18 cellular contexts compared by ENCODE assay signal in genomic region chr12:23099104-23099503, GRCh38.
"Had no signal": no experiment of that assay in that cellular context is flagged by ENCODE, and none has a peak within 500 bp of the region (broad histone marks: within the 10 kb centered on the region; RNA-seq: fewer than 3 reads in every experiment).

No MANE protein-coding gene starts in this region.

- H3K9me3 Mint-ChIP-seq: activated naive CD8-positive, alpha-beta T cell treated with anti-CD3 and anti-CD28 coated beads for 36 hours; activated T-helper 1 cell treated with anti-CD3 and anti-CD28 coated beads, Interleukin-12 subunit alpha, Interleukin-12 subunit beta, Interleukin-2, Interleukin-4 antibody, amounts not matched to agents 30 ng/mL and 10 ng/mL and 1 ng/mL, durations not matched to agents 14 hours and 24 hours and 36 hours; central memory CD8-positive, alpha-beta T cell had no signal

- H3K9me3 ChIP-seq: mucosa of descending colon, tibial nerve, uterus had no signal

- H3K4me3 Mint-ChIP-seq: activated naive CD8-positive, alpha-beta T cell treated with anti-CD3 and anti-CD28 coated beads for 36 hours; activated T-helper 1 cell treated with anti-CD3 and anti-CD28 coated beads, Interleukin-12 subunit alpha, Interleukin-12 subunit beta, Interleukin-2, Interleukin-4 antibody, amounts not matched to agents 30 ng/mL and 10 ng/mL and 1 ng/mL, durations not matched to agents 14 hours and 24 hours and 36 hours; central memory CD8-positive, alpha-beta T cell; naive thymus-derived CD4-positive, alpha-beta T cell had no signal

- H3K27ac Mint-ChIP-seq: activated naive CD8-positive, alpha-beta T cell treated with anti-CD3 and anti-CD28 coated beads for 36 hours; activated T-helper 1 cell treated with anti-CD3 and anti-CD28 coated beads, Interleukin-12 subunit alpha, Interleukin-12 subunit beta, Interleukin-2, Interleukin-4 antibody, amounts not matched to agents 30 ng/mL and 10 ng/mL and 1 ng/mL, durations not matched to agents 14 hours and 24 hours and 36 hours; naive thymus-derived CD4-positive, alpha-beta T cell had no signal

- H3K36me3 ChIP-seq: brain microvascular endothelial cell, tibial nerve, uterus had no signal

- H3K27me3 Mint-ChIP-seq: activated naive CD8-positive, alpha-beta T cell treated with anti-CD3 and anti-CD28 coated beads for 36 hours; central memory CD8-positive, alpha-beta T cell had no signal

- H3K4me1 Mint-ChIP-seq: activated naive CD8-positive, alpha-beta T cell treated with anti-CD3 and anti-CD28 coated beads for 36 hours; central memory CD8-positive, alpha-beta T cell; naive thymus-derived CD4-positive, alpha-beta T cell had no signal

- H3K4me3 ChIP-seq: coronary artery, mucosa of descending colon, skin epidermis, tibial nerve, uterus had no signal

- DNase-seq: activated CD4-positive, alpha-beta T cell treated with anti-CD3 and anti-CD28 coated beads, Interleukin-2, amount 50 U/mL, for 1 hour; activated naive CD8-positive, alpha-beta T cell treated with anti-CD3 and anti-CD28 coated beads for 36 hours; brain microvascular endothelial cell; effector CD8-positive, alpha-beta T cell; head of caudate nucleus; mucosa of descending colon; naive thymus-derived CD4-positive, alpha-beta T cell; nucleus accumbens; stimulated activated CD4-positive, alpha-beta T cell treated with anti-CD3 and anti-CD28 coated beads, Interleukin-4, amount 100 ng/mL, for 24 hours; stimulated activated naive CD4-positive, alpha-beta T cell treated with Interleukin-2 at 50 U/mL for 16 hours; substantia nigra; uterus had no signal

- H3K27me3 ChIP-seq: brain microvascular endothelial cell, tibial nerve, uterus had no signal

- H3K4me1 ChIP-seq: uterus had no signal

- H3K27ac ChIP-seq: brain microvascular endothelial cell, coronary artery, skin epidermis, tibial nerve, uterus had no signal

- ATAC-seq: activated CD4-positive, CD25-positive, alpha-beta regulatory T cell treated with anti-CD3 and anti-CD28 coated beads, Interleukin-2, amount 50 U/mL, for 24 hours; mucosa of descending colon; naive thymus-derived CD4-positive, alpha-beta T cell had no signal

- H3K36me3 Mint-ChIP-seq: activated naive CD8-positive, alpha-beta T cell treated with anti-CD3 and anti-CD28 coated beads for 36 hours; naive thymus-derived CD4-positive, alpha-beta T cell had no signal
